In genomic region chr2:198587201-198587600, GRCh38 we compare ENCODE assay signal across 22 cellular contexts.
"Had no signal": no experiment of that assay in that cellular context is flagged by ENCODE, and none has a peak within 500 bp of the region (broad histone marks: within the 10 kb centered on the region; RNA-seq: fewer than 3 reads in every experiment).

No MANE protein-coding gene starts in this region.

- H3K4me3 ChIP-seq: K562, SK-N-MC had no signal

- H3K9me3 Mint-ChIP-seq: activated naive CD4-positive, alpha-beta T cell treated with anti-CD3 and anti-CD28 coated beads, Interleukin-2, amount 10 ng/mL, durations not matched to agents 7 days and 5 days; activated naive CD8-positive, alpha-beta T cell treated with anti-CD3 and anti-CD28 coated beads for 36 hours; activated T-cell treated with anti-CD3 and anti-CD28 coated beads, Interleukin-2, amount 50 U/mL, for 72 hours; activated T-helper 2 cell treated with anti-CD3 and anti-CD28 coated beads, Interferon-gamma antibody, Interleukin-2, Interleukin-4, amounts not matched to agents 10 μg/mL and 5 μg/mL and 100 μg/mL, durations not matched to agents 14 hours and 24 hours and 36 hours had no signal

- H3K36me3 Mint-ChIP-seq: activated naive CD4-positive, alpha-beta T cell treated with anti-CD3 and anti-CD28 coated beads, Interleukin-2, amount 10 ng/mL, durations not matched to agents 7 days and 5 days; activated naive CD8-positive, alpha-beta T cell treated with anti-CD3 and anti-CD28 coated beads for 36 hours had no signal

- H3K27ac Mint-ChIP-seq: activated CD4-positive, alpha-beta T cell treated with anti-CD3 and anti-CD28 coated beads for 36 hours; activated CD8-positive, alpha-beta T cell treated with anti-CD3 and anti-CD28 coated beads for 36 hours; activated naive CD4-positive, alpha-beta T cell treated with anti-CD3 and anti-CD28 coated beads, Interleukin-2, amount 10 ng/mL, durations not matched to agents 7 days and 5 days; activated naive CD8-positive, alpha-beta T cell treated with anti-CD3 and anti-CD28 coated beads for 36 hours; activated T-cell treated with anti-CD3 and anti-CD28 coated beads, Interleukin-2, amount 50 U/mL, for 72 hours; activated T-helper 2 cell treated with anti-CD3 and anti-CD28 coated beads, Interferon-gamma antibody, Interleukin-2, Interleukin-4, amounts not matched to agents 10 μg/mL and 5 μg/mL and 100 μg/mL, durations not matched to agents 14 hours and 24 hours and 36 hours had no signal

- H3K36me3 ChIP-seq: WERI-Rb-1 had no signal

- DNase-seq: activated CD4-positive, alpha-beta T cell treated with anti-CD3 and anti-CD28 coated beads for 36 hours; activated CD8-positive, alpha-beta memory T cell treated with anti-CD3 and anti-CD28 coated beads, Interleukin-2, amount 50 U/mL, for 4 hours; activated CD8-positive, alpha-beta T cell treated with anti-CD3 and anti-CD28 coated beads for 36 hours; activated gamma-delta T cell treated with Interleukin-2 at 50 U/mL for 16 hours; activated naive CD4-positive, alpha-beta T cell treated with anti-CD3 and anti-CD28 coated beads, Interleukin-2, amount 10 ng/mL, durations not matched to agents 7 days and 5 days; activated naive CD8-positive, alpha-beta T cell treated with anti-CD3 and anti-CD28 coated beads for 36 hours; activated T-cell treated with anti-CD3 and anti-CD28 coated beads, Interleukin-2, amount 50 U/mL, for 72 hours; anterior cingulate cortex; Karpas-422; NCI-H1105 treated with DMSO at 0.1 percent for 48 hours; NCI-H146; NCI-H1930; NCI-H2171; NCI-H226; NCI-H774; OCI-M1; RPMI8226; T-helper 1 cell; WERI-Rb-1 had no signal

- H3K4me3 Mint-ChIP-seq: activated CD4-positive, alpha-beta T cell treated with anti-CD3 and anti-CD28 coated beads for 36 hours; activated CD8-positive, alpha-beta T cell treated with anti-CD3 and anti-CD28 coated beads for 36 hours; activated naive CD4-positive, alpha-beta T cell treated with anti-CD3 and anti-CD28 coated beads, Interleukin-2, amount 10 ng/mL, durations not matched to agents 7 days and 5 days; activated naive CD8-positive, alpha-beta T cell treated with anti-CD3 and anti-CD28 coated beads for 36 hours; activated T-cell treated with anti-CD3 and anti-CD28 coated beads, Interleukin-2, amount 50 U/mL, for 72 hours had no signal

- H3K4me1 Mint-ChIP-seq: activated CD4-positive, alpha-beta T cell treated with anti-CD3 and anti-CD28 coated beads for 36 hours; activated naive CD4-positive, alpha-beta T cell treated with anti-CD3 and anti-CD28 coated beads, Interleukin-2, amount 10 ng/mL, durations not matched to agents 7 days and 5 days; activated naive CD8-positive, alpha-beta T cell treated with anti-CD3 and anti-CD28 coated beads for 36 hours had no signal

- H3K27me3 Mint-ChIP-seq: activated CD4-positive, alpha-beta T cell treated with anti-CD3 and anti-CD28 coated beads for 36 hours; activated CD8-positive, alpha-beta T cell treated with anti-CD3 and anti-CD28 coated beads for 36 hours; activated naive CD4-positive, alpha-beta T cell treated with anti-CD3 and anti-CD28 coated beads, Interleukin-2, amount 10 ng/mL, durations not matched to agents 7 days and 5 days; activated naive CD8-positive, alpha-beta T cell treated with anti-CD3 and anti-CD28 coated beads for 36 hours had no signal

- H3K27ac ChIP-seq: SK-N-MC, WERI-Rb-1 had no signal
